ENCODE assay signal across 8 cellular contexts in the genomic region with DNA sequence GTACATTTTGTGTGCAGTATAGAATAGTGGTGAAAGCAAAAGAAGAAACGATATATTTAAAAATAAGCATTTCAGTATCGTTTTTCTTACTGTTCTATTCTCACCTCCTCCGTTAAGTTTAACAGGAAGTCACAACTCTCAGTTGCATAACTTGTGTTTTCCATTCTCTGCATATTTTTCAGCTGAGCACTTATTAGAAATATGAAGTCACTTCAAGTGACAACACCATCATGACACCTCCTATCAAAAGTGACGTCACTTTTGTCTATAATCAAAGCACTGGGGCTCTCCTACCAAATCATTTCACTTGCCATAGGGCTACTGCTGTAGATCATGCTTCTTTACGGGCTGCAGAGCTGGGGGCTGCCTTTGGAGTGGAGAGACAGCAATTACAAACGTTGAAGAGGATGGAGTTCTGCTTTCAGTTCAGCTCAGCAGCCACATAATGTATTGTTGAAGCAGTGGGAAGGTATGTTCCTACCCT.
A peak's percentile ranks its signal among the peaks of the same experiment; 100 is the strongest.
DNase-seq lines count a peak whose midpoint lies in the region; ATAC-seq and TF ChIP-seq lines count a peak whose summit lies in the region.

No MANE protein-coding gene starts in this region.

- peak; percentile 78 for ATAC-seq in GM18511 (IDR thresholded peaks at IDR 0.05; ENCODE audit: unreplicated experiment)
- ATAC-seq in GM21723 (IDR thresholded peaks at IDR 0.05; ENCODE audit: unreplicated experiment) = peak; percentile 86
- ATAC-seq in central memory CD8-positive, alpha-beta T cell (replicated peaks; ENCODE audit: extremely low read depth, poor library complexity, severe bottlenecking) = peak; percentile 75

- peak overlapping the region; percentile 95 for H3K27ac Mint-ChIP-seq in central memory CD8-positive, alpha-beta T cell (ENCODE audit: low read depth)

- H3K9me3 ChIP-seq in MM.1S (replicated peaks; ENCODE audit: insufficient read depth, low read length) = no peaks in the 10 kb centered on the region

- no peaks in the 10 kb centered on the region for H3K27me3 Mint-ChIP-seq in central memory CD8-positive, alpha-beta T cell

- no peaks in the 10 kb centered on the region for H3K27me3 ChIP-seq in MM.1S (replicated peaks; ENCODE audit: insufficient read depth, low read length)

- H3K79me2 ChIP-seq in MM.1S (ENCODE audit: low read length) = no peaks in the 10 kb centered on the region

- no peaks in the 10 kb centered on the region for H3F3A ChIP-seq in MM.1S (ENCODE audit: insufficient read depth, low read length)

- H2AFZ ChIP-seq in MM.1S (ENCODE audit: low read length) = no peak overlapping the region

- TF ChIP-seq CTCF in MM.1S (IDR thresholded peaks at IDR 0.05; ENCODE audit: low read length) = no peak

- H3K4me3 ChIP-seq in MM.1S (ENCODE audit: low read length) = peak overlapping the region; percentile 16; the same call in 1 of the 2 replicates

- peaks cover 61% of the 10 kb centered on the region for H3K4me1 Mint-ChIP-seq in central memory CD8-positive, alpha-beta T cell

- H3K4me2 ChIP-seq in MM.1S (ENCODE audit: low read depth, low read length) = peak overlapping the region; percentile 43; the same call in 1 of the 2 replicates

- H3K9ac ChIP-seq in MM.1S (ENCODE audit: low read length) = no peak overlapping the region

- H3K36me3 Mint-ChIP-seq in central memory CD8-positive, alpha-beta T cell (ENCODE audit: insufficient read depth) = peaks cover 34% of the 10 kb centered on the region

- H3K4me1 ChIP-seq in MM.1S (ENCODE audit: low read length) = peaks cover 20% of the 10 kb centered on the region

- peak overlapping the region; percentile 66 for H3K4me3 Mint-ChIP-seq in central memory CD8-positive, alpha-beta T cell

- no peaks in the 10 kb centered on the region for H3K9me3 Mint-ChIP-seq in central memory CD8-positive, alpha-beta T cell

- DNase-seq in MM.1S = peak; percentile 64
- peak in 1 of 2 donors; percentile 59 for DNase-seq in central memory CD8-positive, alpha-beta T cell (ENCODE audit: low spot score in 2 of 2)
- DNase-seq in OCI-M2 (lab: John Stamatoyannopoulos, UW; ENCODE audit: unreplicated experiment) = no peak
- DNase-seq in DMS153 (lab: John Stamatoyannopoulos, UW) = no peak
- no peak for DNase-seq in DMS53 (lab: John Stamatoyannopoulos, UW)
- no peak for DNase-seq in HUDEP-2 (lab: John Stamatoyannopoulos, UW; ENCODE audit: unreplicated experiment in 76 of 76)

- no peaks in the 10 kb centered on the region for H3K9me2 ChIP-seq in MM.1S (replicated peaks; ENCODE audit: insufficient read depth, low read length)

- no peaks in the 10 kb centered on the region for H4K20me1 ChIP-seq in MM.1S (ENCODE audit: insufficient read depth, low read length)

- no peaks in the 10 kb centered on the region for H3K36me3 ChIP-seq in MM.1S (replicated peaks; ENCODE audit: insufficient read depth, low read length)

- H3K27ac ChIP-seq in MM.1S (ENCODE audit: low read length) = peak overlapping the region; percentile 24; the same call in 1 of the 2 replicates
